Comparison of ENCODE assay signal across 9 cellular contexts in the genomic region with DNA sequence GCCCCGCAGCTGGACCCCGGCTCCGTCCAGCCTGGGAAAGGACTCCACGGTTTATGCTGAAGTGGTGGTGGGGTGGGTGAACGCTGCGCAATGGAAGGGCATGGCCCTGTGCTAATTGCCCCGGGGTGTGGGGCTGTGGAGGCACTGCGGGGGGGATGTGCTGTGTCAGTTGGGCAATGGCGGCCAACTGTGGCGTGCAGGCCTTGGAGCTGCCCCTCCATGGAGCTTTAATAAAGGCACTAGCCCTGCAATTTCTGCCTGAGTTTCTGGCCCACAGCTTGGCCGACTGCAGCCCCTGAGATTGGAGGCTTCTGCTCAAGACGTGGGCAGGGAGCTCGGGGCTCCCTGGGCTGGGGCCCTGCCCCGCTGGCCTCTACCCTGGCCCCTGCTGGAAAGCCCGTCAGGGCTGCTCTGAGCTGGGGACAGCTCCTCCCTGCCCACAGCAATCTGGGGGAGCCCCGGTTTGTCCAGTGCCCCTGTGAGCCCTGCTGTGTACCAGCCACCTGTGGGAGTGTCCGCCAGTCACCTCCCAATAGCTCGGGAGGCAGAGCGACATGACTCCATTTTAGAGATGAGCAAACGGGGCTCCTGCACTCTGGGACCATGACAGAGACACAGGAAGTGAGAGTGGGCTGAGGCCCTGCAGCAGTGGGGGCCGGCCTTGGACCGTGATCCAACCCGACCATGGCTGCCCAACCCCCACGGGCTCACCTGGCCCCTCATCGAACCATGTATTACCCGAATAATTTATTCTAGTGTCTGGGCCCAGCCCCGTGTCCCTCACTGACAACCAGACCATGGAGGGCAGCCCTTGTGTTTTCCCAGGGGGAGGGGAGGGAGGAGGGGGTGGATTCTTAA. TPM values are rescaled to one million over a fixed set of nuclear protein-coding genes. Genes with fewer than 3 reads are reported as not detected.
A peak's percentile ranks its signal among the peaks of the same experiment; 100 is the strongest.
DNase-seq lines count a peak whose midpoint lies in the region; ATAC-seq, FAIRE-seq and TF ChIP-seq lines count a peak whose summit lies in the region.
"Had no signal": no experiment of that assay in that cellular context is flagged by ENCODE, and none has a peak within 500 bp of the region (broad histone marks: within the 10 kb centered on the region; RNA-seq: fewer than 3 reads in every experiment).

No MANE protein-coding gene starts in this region.

- H3K4me3 ChIP-seq in A549 (peak overlapping the region; percentile 74), SJSA1 (peak overlapping the region; percentile 39), choroid plexus epithelial cell (ENCODE audit: low read depth, low read length) (peak overlapping the region; percentile 45)

- 47% methylated on average over 6 of the region's 27 CpGs for WGBS in A549 (ENCODE audit: missing lambda C conversion rate)

- ATAC-seq in A549: peak; percentile 10 to 17; a peak in 5 of 6 replicates
- no peak for ATAC-seq in HG03025 (IDR thresholded peaks at IDR 0.05; ENCODE audit: low FRiP score, unreplicated experiment)
- no peak for ATAC-seq in HG02759 (IDR thresholded peaks at IDR 0.05; ENCODE audit: unreplicated experiment)

- H3K4me2 ChIP-seq in A549: peak overlapping the region; percentile 98

- peaks cover 4% of the 10 kb centered on the region for H3K27me3 Mint-ChIP-seq in nephron (ENCODE audit: low read depth)

- H3K9me3 ChIP-seq in A549 (no peaks in the 10 kb centered on the region), SJSA1 (replicated peaks) (no peaks in the 10 kb centered on the region)

- H3K27ac ChIP-seq in A549: peak overlapping the region; percentile 89 to 91
- no peak overlapping the region for H3K27ac ChIP-seq in SJSA1

- H3K4me3 Mint-ChIP-seq in nephron: peak overlapping the region in 2 of 3 experiments; percentile 48 to 79

- H3K27ac Mint-ChIP-seq in nephron: peak overlapping the region; percentile 23 to 72 (median 62)

- H3K36me3 ChIP-seq in SJSA1: no peaks in the 10 kb centered on the region

- H3K4me1 Mint-ChIP-seq in nephron: no peaks in the 10 kb centered on the region

- FAIRE-seq in A549 (lab: Jason Lieb, UNC): no peak

- TF ChIP-seq CTCF in A549 (IDR thresholded peaks at IDR 0.05): no peak
- TF ChIP-seq CTCF in GM20000 (IDR thresholded peaks at IDR 0.05; ENCODE audit: extremely low read depth, missing control alignments): no peak
- no peak for TF ChIP-seq CTCF in choroid plexus epithelial cell (conservative IDR thresholded peaks at IDR 0.05; ENCODE audit: low read depth, low read length)
- TF ChIP-seq CTCF in nephron (IDR thresholded peaks at IDR 0.05; ENCODE audit: unreplicated experiment in 3 of 3): no peak

- TF ChIP-seq RAD21 in A549 (conservative IDR thresholded peaks at IDR 0.05 in 1 of 2, IDR thresholded peaks at IDR 0.05 in 1 of 2): no peak

- CTCF ChIA-PET in A549 (lab: Yijun Ruan, JAX): interaction anchor here (0.6 to 5.3 kb wide), 36 partner anchors 8 to 906 kb away, joined by 3 to 63 read pairs (median 4); a partner anchor contains a TSS

- H3K27me3 ChIP-seq in SJSA1 (replicated peaks): no peaks in the 10 kb centered on the region

- H3K4me1 ChIP-seq in A549 (peaks cover 32% of the 10 kb centered on the region), SJSA1 (replicated peaks) (peaks cover 40% of the 10 kb centered on the region)

- DNase-seq in A549 (ENCODE audit: low read depth in 1 of 2, low spot score in 1 of 2) (no peak), GM20000 (ENCODE audit: low spot score) (peak; percentile 80), SJSA1 (ENCODE audit: low read depth in 1 of 2, low spot score in 2 of 2) (no peak), choroid plexus epithelial cell (ENCODE audit: low read depth) (no peak), SHP77 (lab: John Stamatoyannopoulos, UW) (no peak)

- no peaks in the 10 kb centered on the region for H3K36me3 Mint-ChIP-seq in nephron (ENCODE audit: low read depth)

- H3K9me3 Mint-ChIP-seq in nephron: no peaks in the 10 kb centered on the region

- POLR2A ChIA-PET in A549 (lab: Yijun Ruan, JAX): interaction anchor here (0.9 to 1.3 kb wide), 3 partner anchors 21 to 134 kb away, joined by 3 to 6 read pairs (median 3); a partner anchor contains a TSS

- no peak for TF ChIP-seq POLR2A in A549 (IDR thresholded peaks at IDR 0.05; ENCODE audit: low read length)

- TF ChIP-seq EP300 in A549 (IDR thresholded peaks at IDR 0.05): no peak

TF ChIP-seq in A549, 52 proteins besides CTCF, POLR2A, EP300 and RAD21:
- no peak for TF ChIP-seq TP53 (CRISPR knock-in tag; IDR thresholded peaks at IDR 0.05)
- no peak for TF ChIP-seq NFE2L2 (conservative IDR thresholded peaks at IDR 0.05; ENCODE audit: low read length)
- TF ChIP-seq CEBPB (IDR thresholded peaks at IDR 0.05): no peak

RNA-seq across cellular contexts. Expression of a gene that starts 8.7 kb away (rescaled TPM):
- polyA plus RNA-seq in A549 (2011; rRNA removed) (0.16 and 0.29 TPM in 2 replicates), A549 (2017; fragmentation: RNase III; extraction: RNeasy Plus Mini Kit Qiagen cat#74134 plus additional on column Dnase treatment) (0.22 to 0.31 TPM (median 0.25 TPM) in 3 replicates)
- 0.16 and 0.25 TPM in 2 replicates for polyA plus RNA-seq in A549 (2012; cell fraction: cytosol; rRNA removed)
- polyA plus RNA-seq in A549 (2012; cell fraction: nucleus; rRNA removed): 1.2 and 1.6 TPM in 2 replicates
- 0.29 and 0.34 TPM in 2 replicates for polyA minus RNA-seq in A549 (2011; rRNA and poly(A)+ RNA removed)
- total RNA-seq in SJSA1 (2014; rRNA removed; shearing (Covaris generic)): 8.1 and 22.2 TPM in 2 replicates

RNA-seq across cellular contexts. Expression of a gene that starts 17.4 kb away (rescaled TPM):
- polyA plus RNA-seq in A549 (2011; rRNA removed): not detected in 2 replicates
- not detected in 2 replicates for polyA plus RNA-seq in A549 (2012; cell fraction: cytosol; rRNA removed)
- 0.04 and 0.07 TPM in 2 replicates for polyA plus RNA-seq in A549 (2012; cell fraction: nucleus; rRNA removed)
- polyA plus RNA-seq in A549 (2017; fragmentation: RNase III; extraction: RNeasy Plus Mini Kit Qiagen cat#74134 plus additional on column Dnase treatment): not detected in 3 replicates
- polyA minus RNA-seq in A549 (2011; rRNA and poly(A)+ RNA removed): not detected in 2 replicates
- total RNA-seq in SJSA1 (2014; rRNA removed; shearing (Covaris generic)): not detected in 2 replicates
- total RNA-seq: glomerular endothelial cell had no signal

RNA-seq across cellular contexts. Expression of a gene that starts 21.0 kb away (rescaled TPM):
- 8.1 and 8.3 TPM in 2 replicates for polyA plus RNA-seq in A549 (2011; rRNA removed)
- 14.2 and 14.9 TPM in 2 replicates for polyA plus RNA-seq in A549 (2012; cell fraction: cytosol; rRNA removed)
- polyA plus RNA-seq in A549 (2012; cell fraction: nucleus; rRNA removed): 61.3 and 73.3 TPM in 2 replicates
- polyA plus RNA-seq in A549 (2017; fragmentation: RNase III; extraction: RNeasy Plus Mini Kit Qiagen cat#74134 plus additional on column Dnase treatment): 13.4 to 16.1 TPM (median 13.8 TPM) in 3 replicates
- polyA minus RNA-seq in A549 (2011; rRNA and poly(A)+ RNA removed): 13.1 and 27.0 TPM in 2 replicates
- 36.7 and 39.9 TPM in 2 replicates for total RNA-seq in SJSA1 (2014; rRNA removed; shearing (Covaris generic))

RNA-seq across cellular contexts. Expression of a gene that starts 39.1 kb away (rescaled TPM):
- polyA plus RNA-seq in A549 (2011; rRNA removed) (4.4 and 6.6 TPM in 2 replicates), A549 (2017; fragmentation: RNase III; extraction: RNeasy Plus Mini Kit Qiagen cat#74134 plus additional on column Dnase treatment) (14.7 to 17.4 TPM (median 16.4 TPM) in 3 replicates)
- polyA plus RNA-seq in A549 (2012; cell fraction: cytosol; rRNA removed): 14.3 and 19.8 TPM in 2 replicates
- polyA plus RNA-seq in A549 (2012; cell fraction: nucleus; rRNA removed): 29.8 and 31.3 TPM in 2 replicates
- 4.5 and 5.9 TPM in 2 replicates for polyA minus RNA-seq in A549 (2011; rRNA and poly(A)+ RNA removed)
- 15.2 and 16.4 TPM in 2 replicates for total RNA-seq in SJSA1 (2014; rRNA removed; shearing (Covaris generic))

Comparison
In these comparisons a context has a peak if more than half of its experiments do, and no peak if none do; other contexts are left out.
1. ATAC-seq: peak in A549 (2 of 2); none in HG03025 (single experiment) and HG02759 (single experiment).
2. Peak in every context shown above with its lines, with median percentiles within 50 percentile points of each other: H3K4me3 ChIP-seq.